In the genomic region with DNA sequence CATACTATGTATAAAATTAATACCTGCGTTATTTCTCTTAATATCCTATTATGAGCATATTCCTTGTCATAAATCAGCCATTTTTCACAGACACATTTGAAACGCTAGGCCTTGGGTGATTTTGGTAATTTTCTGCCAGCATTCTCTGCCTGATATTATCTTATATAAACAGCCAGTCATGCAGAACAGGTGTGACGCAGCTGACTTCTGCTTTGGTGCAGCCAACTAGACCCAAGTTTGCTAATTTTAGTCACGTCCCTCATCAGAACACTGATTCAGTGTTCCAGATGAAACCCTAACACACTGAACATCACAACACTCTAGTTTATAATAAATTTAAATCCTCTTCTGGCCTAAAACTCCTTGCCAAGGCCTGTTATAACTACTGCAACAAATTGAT, we compare ENCODE assay signal across 18 cellular contexts.
DNase-seq lines count a peak whose midpoint lies in the region; ATAC-seq lines count a peak whose summit lies in the region.
"Had no signal": no experiment of that assay in that cellular context is flagged by ENCODE, and none has a peak within 500 bp of the region (broad histone marks: within the 10 kb centered on the region; RNA-seq: fewer than 3 reads in every experiment).

No MANE protein-coding gene starts in this region.

- DNase-seq in DMS 273 treated with DMSO at 0.1 percent for 48 hours (lab: John Stamatoyannopoulos, UW) (peak; percentile 80), NCI-H1105 treated with DMSO at 0.1 percent for 48 hours (lab: John Stamatoyannopoulos, UW) (peak; percentile 78), caudate nucleus (lab: John Stamatoyannopoulos, UW) (peak in 10 of 61 donors; percentile 4 to 40 (median 18)), renal cortical epithelial cell (ENCODE audit: low read depth) (peak; percentile 7)
- no peak for DNase-seq in activated CD8-positive, alpha-beta memory T cell treated with anti-CD3 and anti-CD28 coated beads, Interleukin-2, amount 50 U/mL, for 48 hours
- DNase-seq in stimulated activated CD4-positive, alpha-beta T cell treated with anti-CD3 and anti-CD28 coated beads, Interleukin-4, amount 100 ng/mL, for 1 hour = no peak
- DNase-seq: activated naive CD4-positive, alpha-beta T cell treated with anti-CD3 and anti-CD28 coated beads, Interleukin-2, amount 10 ng/mL, durations not matched to agents 7 days and 5 days; brain microvascular endothelial cell; DND-41; effector CD8-positive, alpha-beta T cell; NCI-H1048; NCI-H510A; stimulated activated naive CD8-positive, alpha-beta T cell treated with anti-CD3 and anti-CD28 coated beads, Interleukin-15, Interleukin-2, amounts not matched to agents 100 U/mL and 50 U/mL, for 24 hours; T-helper 1 cell had no signal

- no peak for ATAC-seq in GM19035 (IDR thresholded peaks at IDR 0.05; ENCODE audit: unreplicated experiment)
- ATAC-seq in GM21528 (IDR thresholded peaks at IDR 0.05; ENCODE audit: low FRiP score, unreplicated experiment) = no peak
- ATAC-seq: stimulated activated naive CD8-positive, alpha-beta T cell treated with anti-CD3 and anti-CD28 coated beads, Interleukin-15, Interleukin-2, amounts not matched to agents 100 U/mL and 50 U/mL, for 24 hours had no signal

- peak overlapping the region; percentile 44 for H3K27ac ChIP-seq in caudate nucleus (ENCODE audit: low read depth, low read length)
- H3K27ac ChIP-seq: brain microvascular endothelial cell, C4-2B, skin epidermis had no signal

Comparison
In these comparisons a context has a peak if more than half of its experiments do, and no peak if none do; other contexts are left out.
1. DNase-seq: peak in DMS 273 treated with DMSO at 0.1 percent for 48 hours (single experiment), NCI-H1105 treated with DMSO at 0.1 percent for 48 hours (single experiment) and renal cortical epithelial cell (single experiment); none in activated CD8-positive, alpha-beta memory T cell treated with anti-CD3 and anti-CD28 coated beads, Interleukin-2, amount 50 U/mL, for 48 hours (single experiment) and stimulated activated CD4-positive, alpha-beta T cell treated with anti-CD3 and anti-CD28 coated beads, Interleukin-4, amount 100 ng/mL, for 1 hour (single experiment).